In genomic region chr14:70810621-70811020, GRCh38 we compare ENCODE assay signal across 16 cellular contexts. TPM values are rescaled to one million over a fixed set of nuclear protein-coding genes. Genes with fewer than 3 reads are reported as not detected.
DNase-seq lines count a peak whose midpoint lies in the region; ATAC-seq and TF ChIP-seq lines count a peak whose summit lies in the region.
"Had no signal": no experiment of that assay in that cellular context is flagged by ENCODE, and none has a peak within 500 bp of the region (broad histone marks: within the 10 kb centered on the region; RNA-seq: fewer than 3 reads in every experiment).

No MANE protein-coding gene starts in this region.

- no peaks in the 10 kb centered on the region for H3K79me2 ChIP-seq in smooth muscle cell (ENCODE audit: low read depth)

- no peaks in the 10 kb centered on the region for H3K27me3 Mint-ChIP-seq in activated CD8-positive, alpha-beta T cell treated with anti-CD3 and anti-CD28 coated beads for 36 hours
- H3K27me3 Mint-ChIP-seq in activated CD8-positive, alpha-beta T cell treated with anti-CD3 and anti-CD28 coated beads, Interleukin-2, amount 10 ng/mL, durations not matched to agents 7 days and 5 days (ENCODE audit: low read depth): peaks cover 2% of the 10 kb centered on the region
- no peaks in the 10 kb centered on the region for H3K27me3 Mint-ChIP-seq in CD8-positive, alpha-beta memory T cell
- H3K27me3 Mint-ChIP-seq: activated naive CD8-positive, alpha-beta T cell; type B pancreatic cell had no signal

- TF ChIP-seq CTCF in activated CD8-positive, alpha-beta T cell treated with anti-CD3 and anti-CD28 coated beads for 36 hours (IDR thresholded peaks at IDR 0.05): no peak
- TF ChIP-seq CTCF in smooth muscle cell (IDR thresholded peaks at IDR 0.05; ENCODE audit: borderline replicate concordance, insufficient read depth, poor library complexity, severe bottlenecking): no peak
- TF ChIP-seq CTCF in foreskin keratinocyte (conservative IDR thresholded peaks at IDR 0.05): no peak

- H3K4me3 ChIP-seq in SJCRH30: peak overlapping the region; percentile 95
- peak overlapping the region; percentile 68 for H3K4me3 ChIP-seq in iPS-11a (ENCODE audit: low read depth, low read length)
- peak overlapping the region; percentile 81 for H3K4me3 ChIP-seq in smooth muscle cell
- no peak overlapping the region for H3K4me3 ChIP-seq in CD8-positive, alpha-beta memory T cell (ENCODE audit: low read length)

- WGBS in smooth muscle cell (ENCODE audit: low lambda C conversion rate): 30% methylated on average over 7 of the region's 7 CpGs

- H3K4me1 ChIP-seq in SJCRH30: peaks cover 7% of the 10 kb centered on the region
- H3K4me1 ChIP-seq in smooth muscle cell (ENCODE audit: low read depth): peaks cover 12% of the 10 kb centered on the region
- H3K4me1 ChIP-seq in foreskin keratinocyte: peaks cover 14% of the 10 kb centered on the region
- peaks cover 13% of the 10 kb centered on the region for H3K4me1 ChIP-seq in CD8-positive, alpha-beta memory T cell (ENCODE audit: insufficient read depth, low read length)

- ATAC-seq in activated CD8-positive, alpha-beta T cell treated with anti-CD3 and anti-CD28 coated beads for 36 hours: no peak
- no peak for ATAC-seq in activated CD8-positive, alpha-beta T cell treated with anti-CD3 and anti-CD28 coated beads, Interleukin-2, amount 10 ng/mL, durations not matched to agents 7 days and 5 days
- ATAC-seq in foreskin keratinocyte: no peak

- CTCF ChIA-PET in activated CD8-positive, alpha-beta T cell treated with anti-CD3 and anti-CD28 coated beads for 36 hours (lab: Charles Lee): interaction anchor here (1.4 to 4.0 kb wide), 2 partner anchors 7 to 97 kb away, joined by 4 to 40 read pairs; no protein-coding TSS in a partner anchor
- CTCF ChIA-PET in activated CD8-positive, alpha-beta T cell treated with anti-CD3 and anti-CD28 coated beads, Interleukin-2, amount 10 ng/mL, durations not matched to agents 7 days and 5 days (lab: Charles Lee): interaction anchor here (1.2 to 3.1 kb wide), 3 partner anchors 97 to 199 kb away, joined by 3 to 19 read pairs (median 12); no protein-coding TSS in a partner anchor
- CTCF ChIA-PET in CD8-positive, alpha-beta memory T cell (lab: Charles Lee): interaction anchor here (3.1 kb wide), 1 partner anchor 96 kb away, joined by 16 read pairs; the partner anchor contains the start of gene PCNX1

- H3K4me3 Mint-ChIP-seq in activated CD8-positive, alpha-beta T cell treated with anti-CD3 and anti-CD28 coated beads for 36 hours: no peak overlapping the region
- H3K4me3 Mint-ChIP-seq in activated CD8-positive, alpha-beta T cell treated with anti-CD3 and anti-CD28 coated beads, Interleukin-2, amount 10 ng/mL, durations not matched to agents 7 days and 5 days: no peak overlapping the region
- no peak overlapping the region for H3K4me3 Mint-ChIP-seq in CD8-positive, alpha-beta memory T cell
- H3K4me3 Mint-ChIP-seq: activated naive CD8-positive, alpha-beta T cell; type B pancreatic cell had no signal

- peaks cover 4% of the 10 kb centered on the region for H3K36me3 Mint-ChIP-seq in activated CD8-positive, alpha-beta T cell treated with anti-CD3 and anti-CD28 coated beads for 36 hours (ENCODE audit: low read depth)
- H3K36me3 Mint-ChIP-seq in activated CD8-positive, alpha-beta T cell treated with anti-CD3 and anti-CD28 coated beads, Interleukin-2, amount 10 ng/mL, durations not matched to agents 7 days and 5 days (ENCODE audit: low read depth): peaks cover 2% of the 10 kb centered on the region
- H3K36me3 Mint-ChIP-seq in CD8-positive, alpha-beta memory T cell: no peaks in the 10 kb centered on the region
- H3K36me3 Mint-ChIP-seq: activated naive CD8-positive, alpha-beta T cell; type B pancreatic cell had no signal

- POLR2A ChIA-PET in activated CD8-positive, alpha-beta T cell treated with anti-CD3 and anti-CD28 coated beads for 36 hours (lab: Charles Lee): interaction anchor here (3.1 kb wide), 1 partner anchor 12 kb away, joined by 14 read pairs; no protein-coding TSS in a partner anchor
- POLR2A ChIA-PET in activated CD8-positive, alpha-beta T cell treated with anti-CD3 and anti-CD28 coated beads, Interleukin-2, amount 10 ng/mL, durations not matched to agents 7 days and 5 days (lab: Charles Lee): interaction anchor here (1.5 to 2.7 kb wide), 2 partner anchors 152 to 169 kb away, joined by 6 to 16 read pairs; partner anchors contain the start of gene TTC9
- POLR2A ChIA-PET in CD8-positive, alpha-beta memory T cell (lab: Charles Lee): no interaction called here

- H3K27ac Mint-ChIP-seq in activated CD8-positive, alpha-beta T cell treated with anti-CD3 and anti-CD28 coated beads for 36 hours: peak overlapping the region; percentile 87
- H3K27ac Mint-ChIP-seq in activated CD8-positive, alpha-beta T cell treated with anti-CD3 and anti-CD28 coated beads, Interleukin-2, amount 10 ng/mL, durations not matched to agents 7 days and 5 days: no peak overlapping the region
- peak overlapping the region in 2 of 8 donors; percentile 48 to 90 for H3K27ac Mint-ChIP-seq in CD8-positive, alpha-beta memory T cell
- H3K27ac Mint-ChIP-seq: type B pancreatic cell had no signal

- H3F3A ChIP-seq in smooth muscle cell (ENCODE audit: low read depth): peaks cover 6% of the 10 kb centered on the region

- peak overlapping the region; percentile 65 for H2AFZ ChIP-seq in smooth muscle cell (ENCODE audit: low read depth)

- H3K36me3 ChIP-seq in SJCRH30 (no peaks in the 10 kb centered on the region), smooth muscle cell (ENCODE audit: low read depth) (no peaks in the 10 kb centered on the region)
- H3K36me3 ChIP-seq in CD8-positive, alpha-beta memory T cell (ENCODE audit: insufficient read depth, low read length): no peaks in the 10 kb centered on the region
- H3K36me3 ChIP-seq: left ventricle myocardium inferior had no signal

- no peaks in the 10 kb centered on the region for H4K20me1 ChIP-seq in smooth muscle cell (ENCODE audit: low read depth)

- no peaks in the 10 kb centered on the region for H3K9me3 Mint-ChIP-seq in activated CD8-positive, alpha-beta T cell treated with anti-CD3 and anti-CD28 coated beads for 36 hours
- no peaks in the 10 kb centered on the region for H3K9me3 Mint-ChIP-seq in activated CD8-positive, alpha-beta T cell treated with anti-CD3 and anti-CD28 coated beads, Interleukin-2, amount 10 ng/mL, durations not matched to agents 7 days and 5 days (ENCODE audit: insufficient read depth)
- H3K9me3 Mint-ChIP-seq in CD8-positive, alpha-beta memory T cell: no peaks in the 10 kb centered on the region
- H3K9me3 Mint-ChIP-seq: type B pancreatic cell had no signal

- no peak for DNase-seq in activated CD8-positive, alpha-beta T cell treated with anti-CD3 and anti-CD28 coated beads for 36 hours
- no peak for DNase-seq in activated CD8-positive, alpha-beta T cell treated with anti-CD3 and anti-CD28 coated beads, Interleukin-2, amount 10 ng/mL, durations not matched to agents 7 days and 5 days
- DNase-seq in SJCRH30 (no peak), smooth muscle cell (lab: John Stamatoyannopoulos, UW; ENCODE audit: unreplicated experiment) (no peak), NCI-H187 (lab: John Stamatoyannopoulos, UW) (no peak), foreskin keratinocyte (no peak)
- no peak for DNase-seq in CD8-positive, alpha-beta memory T cell
- DNase-seq: foreskin melanocyte; left ventricle myocardium inferior; NCI-H2227 treated with DMSO at 0.1 percent for 48 hours; RPMI8226; stimulated activated CD4-positive, alpha-beta T cell treated with anti-CD3 and anti-CD28 coated beads, Interleukin-12 subunit alpha, Interleukin-12 subunit beta, amount 100 ng/mL, for 4 hours; T-helper 9 cell had no signal

- peak overlapping the region; percentile 98 for H3K4me2 ChIP-seq in smooth muscle cell

- intact Hi-C loops in activated CD8-positive, alpha-beta T cell treated with anti-CD3 and anti-CD28 coated beads for 36 hours (cut with micrococcal nuclease): loop anchor here (10.0 kb wide), 3 partner anchors 96 to 196 kb away; partner anchors contain the start of gene TTC9

- H3K9me3 ChIP-seq in SJCRH30 (replicated peaks) (no peaks in the 10 kb centered on the region), smooth muscle cell (replicated peaks; ENCODE audit: low read depth) (no peaks in the 10 kb centered on the region)
- H3K9me3 ChIP-seq in CD8-positive, alpha-beta memory T cell (ENCODE audit: low read length): no peaks in the 10 kb centered on the region
- H3K9me3 ChIP-seq: left ventricle myocardium inferior had no signal

- H3K27ac ChIP-seq in SJCRH30: no peak overlapping the region
- H3K27ac ChIP-seq in smooth muscle cell (ENCODE audit: low read depth): peak overlapping the region; percentile 71
- no peak overlapping the region for H3K27ac ChIP-seq in foreskin keratinocyte
- no peak overlapping the region for H3K27ac ChIP-seq in CD8-positive, alpha-beta memory T cell (ENCODE audit: low read depth, low read length)

- H3K27me3 ChIP-seq in SJCRH30: no peaks in the 10 kb centered on the region
- peaks cover 36% of the 10 kb centered on the region for H3K27me3 ChIP-seq in smooth muscle cell (ENCODE audit: low read depth)
- H3K27me3 ChIP-seq in foreskin keratinocyte: no peaks in the 10 kb centered on the region
- no peaks in the 10 kb centered on the region for H3K27me3 ChIP-seq in CD8-positive, alpha-beta memory T cell (ENCODE audit: insufficient read depth, low read length, poor library complexity, severe bottlenecking)

- peak overlapping the region; percentile 65 for H3K9ac ChIP-seq in smooth muscle cell (ENCODE audit: low read depth)

- H3K4me1 Mint-ChIP-seq in activated CD8-positive, alpha-beta T cell treated with anti-CD3 and anti-CD28 coated beads for 36 hours (ENCODE audit: low read depth): peaks cover 14% of the 10 kb centered on the region
- peaks cover 17% of the 10 kb centered on the region for H3K4me1 Mint-ChIP-seq in activated CD8-positive, alpha-beta T cell treated with anti-CD3 and anti-CD28 coated beads, Interleukin-2, amount 10 ng/mL, durations not matched to agents 7 days and 5 days (ENCODE audit: low read depth)
- H3K4me1 Mint-ChIP-seq in CD8-positive, alpha-beta memory T cell: peaks cover 11 to 14% (median 13%) of the 10 kb centered on the region in 3 donors

RNA-seq across cellular contexts. Expression of gene MAP3K9, which starts 1.3 kb away (rescaled TPM):
- 1 to 10 TPM; 8.0 to 9.6 TPM for total RNA-seq in activated CD8-positive, alpha-beta T cell treated with anti-CD3 and anti-CD28 coated beads for 36 hours
- 1 to 10 TPM; 6.7 to 7.0 TPM for total RNA-seq in activated CD8-positive, alpha-beta T cell treated with anti-CD3 and anti-CD28 coated beads, Interleukin-2, amount 10 ng/mL, durations not matched to agents 7 days and 5 days
- total RNA-seq in SJCRH30 (2014; rRNA removed; shearing (Covaris generic)): 7.3 and 7.8 TPM in 2 replicates
- total RNA-seq in smooth muscle cell (2.0 and 2.4 TPM in 2 replicates), foreskin keratinocyte (6.5 and 6.7 TPM in 2 replicates)
- polyA plus RNA-seq in smooth muscle cell (0.22 and 1.8 TPM in 2 replicates), foreskin keratinocyte (0.99 and 1.4 TPM in 2 replicates)
- 1 to 10 TPM; 4.0 to 4.7 TPM for total RNA-seq in CD8-positive, alpha-beta memory T cell
- 1.9 TPM for polyA plus RNA-seq in CD8-positive, alpha-beta memory T cell
